Comparison of ENCODE assay signal across 22 cellular contexts in genomic region chr10:116014326-116014725, GRCh38.
"Had no signal": no experiment of that assay in that cellular context is flagged by ENCODE, and none has a peak within 500 bp of the region (broad histone marks: within the 10 kb centered on the region; RNA-seq: fewer than 3 reads in every experiment).

No MANE protein-coding gene starts in this region.

- H3K4me1 Mint-ChIP-seq: activated B cell treated with CpG ODN at 0.5 μM for 24 hours; activated CD4-positive, alpha-beta T cell treated with anti-CD3 and anti-CD28 coated beads, Interleukin-2, amount 10 ng/mL, durations not matched to agents 24 days and 14 days; activated CD8-positive, alpha-beta memory T cell treated with anti-CD3 and anti-CD28 coated beads, Interleukin-2, amount 10 ng/mL, durations not matched to agents 7 days and 5 days; T-helper 17 cell had no signal

- DNase-seq: activated B cell treated with CpG ODN at 0.5 μM for 24 hours; activated CD4-positive, alpha-beta T cell treated with anti-CD3 and anti-CD28 coated beads for 1 hour; activated CD4-positive, alpha-beta T cell treated with anti-CD3 and anti-CD28 coated beads, Interleukin-2, amount 10 ng/mL, durations not matched to agents 24 days and 14 days; activated CD4-positive, alpha-beta T cell treated with anti-CD3 and anti-CD28 coated beads, Interleukin-2, amount 50 U/mL, for 48 hours; activated CD8-positive, alpha-beta memory T cell treated with anti-CD3 and anti-CD28 coated beads, Interleukin-2, amount 10 ng/mL, durations not matched to agents 7 days and 5 days; activated gamma-delta T cell; activated naive CD4-positive, alpha-beta T cell treated with anti-CD3 and anti-CD28 coated beads for 36 hours; activated T-cell treated with anti-CD3 and anti-CD28 coated beads, Interleukin-2, amount 50 U/mL, for 24 hours; amygdala; NCI-H1092 treated with DMSO at 0.1 percent for 48 hours; NCI-H1417 treated with DMSO at 0.1 percent for 48 hours; NCI-H1694; NCI-H2029; NCI-H446 treated with DMSO at 0.1 percent for 48 hours; NCI-H524 treated with DMSO at 0.1 percent for 48 hours; NCI-H748 treated with DMSO at 0.1 percent for 48 hours; SIG-M5; T-helper 17 cell; T-helper 9 cell had no signal

- H3K27me3 ChIP-seq: brain microvascular endothelial cell had no signal

- H3K36me3 Mint-ChIP-seq: activated CD8-positive, alpha-beta memory T cell treated with anti-CD3 and anti-CD28 coated beads, Interleukin-2, amount 10 ng/mL, durations not matched to agents 7 days and 5 days; activated naive CD8-positive, alpha-beta T cell had no signal

- ATAC-seq: activated CD8-positive, alpha-beta memory T cell treated with anti-CD3 and anti-CD28 coated beads, Interleukin-2, amount 10 ng/mL, durations not matched to agents 7 days and 5 days; T-helper 17 cell had no signal

- H3K27ac ChIP-seq: brain microvascular endothelial cell, KMS-11 had no signal

- H3K4me2 ChIP-seq: KMS-11 had no signal

- H3K27me3 Mint-ChIP-seq: activated B cell treated with CpG ODN at 0.5 μM for 24 hours; activated CD4-positive, alpha-beta T cell treated with anti-CD3 and anti-CD28 coated beads, Interleukin-2, amount 10 ng/mL, durations not matched to agents 24 days and 14 days; activated CD8-positive, alpha-beta memory T cell treated with anti-CD3 and anti-CD28 coated beads, Interleukin-2, amount 10 ng/mL, durations not matched to agents 7 days and 5 days; activated T-cell treated with anti-CD3 and anti-CD28 coated beads, Interleukin-2, amount 50 U/mL, for 24 hours; T-helper 17 cell had no signal

- H3K27ac Mint-ChIP-seq: activated B cell treated with CpG ODN at 0.5 μM for 24 hours; activated CD4-positive, alpha-beta T cell treated with anti-CD3 and anti-CD28 coated beads, Interleukin-2, amount 10 ng/mL, durations not matched to agents 24 days and 14 days; activated CD8-positive, alpha-beta memory T cell treated with anti-CD3 and anti-CD28 coated beads, Interleukin-2, amount 10 ng/mL, durations not matched to agents 7 days and 5 days; activated naive CD4-positive, alpha-beta T cell treated with anti-CD3 and anti-CD28 coated beads for 36 hours; activated naive CD8-positive, alpha-beta T cell; activated T-cell treated with anti-CD3 and anti-CD28 coated beads, Interleukin-2, amount 50 U/mL, for 24 hours; T-helper 17 cell had no signal

- H3K36me3 ChIP-seq: brain microvascular endothelial cell had no signal

- H3K4me3 Mint-ChIP-seq: activated B cell treated with CpG ODN at 0.5 μM for 24 hours; activated CD4-positive, alpha-beta T cell treated with anti-CD3 and anti-CD28 coated beads, Interleukin-2, amount 10 ng/mL, durations not matched to agents 24 days and 14 days; activated CD8-positive, alpha-beta memory T cell treated with anti-CD3 and anti-CD28 coated beads, Interleukin-2, amount 10 ng/mL, durations not matched to agents 7 days and 5 days; activated naive CD4-positive, alpha-beta T cell treated with anti-CD3 and anti-CD28 coated beads for 36 hours; activated naive CD8-positive, alpha-beta T cell; activated T-cell treated with anti-CD3 and anti-CD28 coated beads, Interleukin-2, amount 50 U/mL, for 24 hours; T-helper 17 cell had no signal

- H3K9ac ChIP-seq: KMS-11 had no signal

- H3K9me3 Mint-ChIP-seq: activated B cell treated with CpG ODN at 0.5 μM for 24 hours had no signal
